ENCODE assay signal across 1 cellular context in the genomic region with DNA sequence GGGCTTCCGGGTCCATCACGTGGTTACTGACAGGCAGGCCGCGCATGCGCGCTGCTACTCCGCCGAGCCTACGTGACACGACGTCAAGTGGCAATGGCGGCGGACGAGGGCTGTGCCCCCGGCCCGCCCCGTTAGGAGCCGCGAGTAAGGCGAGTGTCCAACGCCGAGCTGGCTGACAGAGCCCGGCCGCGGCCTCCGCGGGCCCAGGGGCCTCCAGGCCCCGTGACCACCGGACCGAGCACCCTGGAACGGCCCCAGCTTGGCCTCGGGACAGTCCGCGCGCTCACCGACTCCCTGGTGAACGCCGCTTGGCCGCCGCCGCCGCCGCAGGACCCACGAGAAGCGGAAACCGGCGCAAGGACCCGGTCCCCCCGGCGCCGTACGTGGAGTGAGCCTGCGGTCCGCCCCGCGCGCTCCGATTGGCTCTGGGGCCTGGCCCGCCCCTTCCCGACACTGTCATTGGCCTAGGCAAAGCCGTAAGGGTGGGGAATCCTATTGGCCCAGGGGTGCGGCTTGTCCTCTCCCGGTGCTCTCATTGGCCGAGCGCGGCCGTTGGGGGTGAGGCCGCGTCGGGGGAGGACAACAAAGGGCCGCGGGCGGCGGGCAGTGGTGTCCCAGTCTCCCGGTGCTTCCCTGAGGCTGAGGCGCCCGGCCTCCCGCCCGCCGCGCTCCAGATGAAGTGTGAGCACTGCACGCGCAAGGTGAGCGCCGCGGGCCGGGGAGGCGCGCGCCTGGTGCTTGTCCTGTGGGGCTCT.
TF ChIP-seq lines count a peak whose summit lies in the region.

A gene (plus strand): TSS at position 612 of the 755 bp plus-strand sequence. CDS start 63 bp downstream, at position 675.

TF ChIP-seq in H1, 55 proteins besides CTCF, POLR2A, EP300 and RAD21:
- TF ChIP-seq ZNF274 (IDR thresholded peaks at IDR 0.05; ENCODE audit: borderline replicate concordance, extremely low read depth, low read length) (no peak), GABPA (IDR thresholded peaks at IDR 0.05; ENCODE audit: borderline replicate concordance, insufficient read depth, low read length) (no peak), KDM5A (IDR thresholded peaks at IDR 0.05; ENCODE audit: low read length) (no peak), PHF8 (conservative IDR thresholded peaks at IDR 0.05; ENCODE audit: low read depth, low read length) (peak; percentile 96), EGR1 (IDR thresholded peaks at IDR 0.05; ENCODE audit: borderline replicate concordance, low read depth, low read length) (no peak), POU5F1 (IDR thresholded peaks at IDR 0.05; ENCODE audit: low read depth, low read length) (no peak), TAF7 (optimal IDR thresholded peaks at IDR 0.05; ENCODE audit: borderline replicate concordance, low read depth, low read length) (peak; percentile 5), KDM4A (IDR thresholded peaks at IDR 0.05; ENCODE audit: low read depth, low read length, severe bottlenecking) (peak; percentile 95), TAF1 (IDR thresholded peaks at IDR 0.05; ENCODE audit: low read depth, low read length) (peak; percentile 82), BCL11A (IDR thresholded peaks at IDR 0.05; ENCODE audit: low read depth in 2 of 2, low read length in 2 of 2) (no peak), POLR2AphosphoS5 (IDR thresholded peaks at IDR 0.05; ENCODE audit: low read depth, low read length) (peak; percentile 63; the same call in 1 of the 2 replicates), SP1 (IDR thresholded peaks at IDR 0.05; ENCODE audit: low read depth, low read length) (peak; percentile 94), TEAD4 (IDR thresholded peaks at IDR 0.05; ENCODE audit: low read depth, low read length) (no peak), YY1 (IDR thresholded peaks at IDR 0.05; ENCODE audit: low read depth, low read length) (peak; percentile 98), RFX5 (IDR thresholded peaks at IDR 0.05; ENCODE audit: borderline replicate concordance, low read depth, low read length) (no peak; the same call in 1 of the 2 replicates), SP2 (IDR thresholded peaks at IDR 0.05; ENCODE audit: low read length) (peak; percentile 48), CHD2 (IDR thresholded peaks at IDR 0.05; ENCODE audit: low read length) (peak; percentile 81), TBP (IDR thresholded peaks at IDR 0.05; ENCODE audit: low read depth, low read length) (peak; percentile 81), JUN (IDR thresholded peaks at IDR 0.05; ENCODE audit: low read depth, low read length) (no peak), CHD1 (IDR thresholded peaks at IDR 0.05; ENCODE audit: low read depth, low read length) (no peak), HDAC6 (IDR thresholded peaks at IDR 0.05; ENCODE audit: low read depth, low read length) (no peak), MAFK (IDR thresholded peaks at IDR 0.05; ENCODE audit: low read depth, low read length) (peak; percentile 18; the same call in 1 of the 2 replicates), SP4 (IDR thresholded peaks at IDR 0.05; ENCODE audit: low read length) (no peak), NRF1 (IDR thresholded peaks at IDR 0.05; ENCODE audit: low read depth, low read length) (peak; percentile 79), SIN3A (conservative IDR thresholded peaks at IDR 0.05 in 1 of 2, IDR thresholded peaks at IDR 0.05 in 1 of 2; ENCODE audit: low read depth in 1 of 2, low read length in 2 of 2) (peak in 1 of 2 experiments; percentile 95; a peak in 3 of 4 replicates), RBBP5 (IDR thresholded peaks at IDR 0.05; ENCODE audit: borderline replicate concordance, low read depth, low read length) (0 out of 2 replicates have a peak, but pooled peaks have one; percentile 41), CREB1 (IDR thresholded peaks at IDR 0.05) (peak; percentile 56)
- TF ChIP-seq, protein P1, sequence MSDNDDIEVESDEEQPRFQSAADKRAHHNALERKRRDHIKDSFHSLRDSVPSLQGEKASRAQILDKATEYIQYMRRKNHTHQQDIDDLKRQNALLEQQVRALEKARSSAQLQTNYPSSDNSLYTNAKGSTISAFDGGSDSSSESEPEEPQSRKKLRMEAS (IDR thresholded peaks at IDR 0.05): peak; percentile 92
- TF ChIP-seq, protein P2, sequence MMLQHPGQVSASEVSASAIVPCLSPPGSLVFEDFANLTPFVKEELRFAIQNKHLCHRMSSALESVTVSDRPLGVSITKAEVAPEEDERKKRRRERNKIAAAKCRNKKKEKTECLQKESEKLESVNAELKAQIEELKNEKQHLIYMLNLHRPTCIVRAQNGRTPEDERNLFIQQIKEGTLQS (IDR thresholded peaks at IDR 0.05; ENCODE audit: insufficient read depth, low read depth, low read length): peak; percentile 86
- TF ChIP-seq, protein P3, sequence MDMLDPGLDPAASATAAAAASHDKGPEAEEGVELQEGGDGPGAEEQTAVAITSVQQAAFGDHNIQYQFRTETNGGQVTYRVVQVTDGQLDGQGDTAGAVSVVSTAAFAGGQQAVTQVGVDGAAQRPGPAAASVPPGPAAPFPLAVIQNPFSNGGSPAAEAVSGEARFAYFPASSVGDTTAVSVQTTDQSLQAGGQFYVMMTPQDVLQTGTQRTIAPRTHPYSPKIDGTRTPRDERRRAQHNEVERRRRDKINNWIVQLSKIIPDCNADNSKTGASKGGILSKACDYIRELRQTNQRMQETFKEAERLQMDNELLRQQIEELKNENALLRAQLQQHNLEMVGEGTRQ (IDR thresholded peaks at IDR 0.05; ENCODE audit: low read length): peak; percentile 93
- TF ChIP-seq, protein P4, sequence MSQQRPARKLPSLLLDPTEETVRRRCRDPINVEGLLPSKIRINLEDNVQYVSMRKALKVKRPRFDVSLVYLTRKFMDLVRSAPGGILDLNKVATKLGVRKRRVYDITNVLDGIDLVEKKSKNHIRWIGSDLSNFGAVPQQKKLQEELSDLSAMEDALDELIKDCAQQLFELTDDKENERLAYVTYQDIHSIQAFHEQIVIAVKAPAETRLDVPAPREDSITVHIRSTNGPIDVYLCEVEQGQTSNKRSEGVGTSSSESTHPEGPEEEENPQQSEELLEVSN (IDR thresholded peaks at IDR 0.05): 0 out of 2 replicates have a peak, but pooled peaks have one; percentile 53
